ENCODE assay signal across 9 cellular contexts in the genomic region with DNA sequence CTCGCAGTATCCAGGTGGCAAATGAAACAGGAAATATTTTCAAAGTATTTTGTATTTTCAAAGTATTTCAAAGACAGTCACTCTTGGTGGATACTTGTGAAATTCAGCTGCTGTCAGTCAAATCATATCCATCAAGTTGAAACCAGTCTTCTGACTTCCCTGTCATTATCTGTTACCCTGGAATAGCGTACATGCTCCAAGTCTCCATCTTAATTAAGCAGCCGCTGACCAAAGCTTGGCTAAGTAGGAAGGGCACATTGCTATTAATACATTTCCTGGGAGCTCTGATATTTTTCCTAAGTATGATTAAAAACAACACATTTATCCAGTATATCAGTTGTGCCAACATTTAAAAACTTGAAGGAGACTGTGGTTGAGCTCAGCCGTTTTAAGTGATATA.
"Had no signal": no experiment of that assay in that cellular context is flagged by ENCODE, and none has a peak within 500 bp of the region (broad histone marks: within the 10 kb centered on the region; RNA-seq: fewer than 3 reads in every experiment).

No MANE protein-coding gene starts in this region.

- H3K9me3 ChIP-seq: HAP-1 had no signal

- H3K9me3 Mint-ChIP-seq: GM23338, H9, HFFc6 had no signal

- H3K27ac ChIP-seq: GM23248 had no signal

- H3K4me1 ChIP-seq: HAP-1 had no signal

- DNase-seq: GM23248, GOT3, H7, H9, HCEC 1CT, HFFc6 had no signal

- H3K4me3 Mint-ChIP-seq: GM23338, H9, HFFc6 had no signal

- H3K27ac Mint-ChIP-seq: GM23338, H9, HFFc6 had no signal

- H3K4me3 ChIP-seq: GM23248, GM23338, HAP-1 had no signal

- H3K4me1 Mint-ChIP-seq: GM23338, H9 had no signal

- ATAC-seq: GM23338, HCT116 had no signal
